ENCODE assay signal across 11 cellular contexts in the genomic region with DNA sequence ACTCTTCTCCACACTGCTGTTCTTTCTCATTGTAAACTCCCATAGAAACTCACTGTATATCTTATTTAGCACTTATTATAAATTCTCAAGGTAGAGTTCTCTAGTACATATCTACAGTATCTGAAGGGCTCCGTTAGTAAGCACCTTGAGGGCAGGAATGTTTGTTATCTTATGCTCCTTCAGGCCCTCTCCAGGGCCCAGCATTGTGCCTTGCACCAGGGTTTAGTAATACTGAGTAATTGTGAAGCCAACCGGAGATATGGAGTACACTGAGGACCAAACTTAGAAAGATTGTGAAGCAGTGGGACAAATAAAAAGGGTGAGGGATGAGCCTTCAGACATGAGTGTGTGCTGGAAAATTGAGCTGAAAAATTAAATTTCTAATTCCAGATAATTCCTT.
"Had no signal": no experiment of that assay in that cellular context is flagged by ENCODE, and none has a peak within 500 bp of the region (broad histone marks: within the 10 kb centered on the region; RNA-seq: fewer than 3 reads in every experiment).

No MANE protein-coding gene starts in this region.

- H3K9me3 Mint-ChIP-seq: dendritic cell treated with granulocyte-macrophage colony-stimulating factor and Interleukin-4, amounts not matched to agents 40 ng/mL and 50 ng/mL, for 4 days; effector memory CD8-positive, alpha-beta T cell; nephron progenitor cell had no signal

- ATAC-seq: effector memory CD8-positive, alpha-beta T cell; T-helper 17 cell had no signal

- FAIRE-seq: TTC549 had no signal

- H3K27ac Mint-ChIP-seq: dendritic cell treated with granulocyte-macrophage colony-stimulating factor and Interleukin-4, amounts not matched to agents 40 ng/mL and 50 ng/mL, for 4 days; effector memory CD8-positive, alpha-beta T cell; T-helper 17 cell had no signal

- H3K4me3 Mint-ChIP-seq: dendritic cell treated with granulocyte-macrophage colony-stimulating factor and Interleukin-4, amounts not matched to agents 40 ng/mL and 50 ng/mL, for 4 days; effector memory CD8-positive, alpha-beta T cell; nephron progenitor cell; T-helper 17 cell had no signal

- H3K27me3 Mint-ChIP-seq: effector memory CD8-positive, alpha-beta T cell had no signal

- DNase-seq: activated CD4-positive, alpha-beta T cell treated with anti-CD3 and anti-CD28 coated beads, Interleukin-2, amount 50 U/mL, for 1 hour; activated naive CD4-positive, alpha-beta T cell treated with anti-CD3 and anti-CD28 coated beads, Interleukin-2, amount 50 U/mL, for 16 hours; cerebellar nuclear complex; effector memory CD8-positive, alpha-beta T cell; hippocampal formation; nephron progenitor cell; stimulated activated CD4-positive, alpha-beta T cell treated with anti-CD3 and anti-CD28 coated beads, Interleukin-2, amount 100 ng/mL, for 48 hours; stimulated activated naive CD4-positive, alpha-beta T cell treated with Interleukin-2 at 50 U/mL for 16 hours; T-helper 17 cell had no signal
